ENCODE assay signal across 8 cellular contexts in genomic region chr5:1003296-1003937, GRCh38. TPM values are rescaled to one million over a fixed set of nuclear protein-coding genes. Genes with fewer than 3 reads are reported as not detected.
DNase-seq lines count a peak whose midpoint lies in the region; ATAC-seq and TF ChIP-seq lines count a peak whose summit lies in the region.

No MANE protein-coding gene starts in this region.

- no peak overlapping the region for H2AFZ ChIP-seq in hepatocyte

- TF ChIP-seq EP300 in tibial nerve (IDR thresholded peaks at IDR 0.05), result no peak

- no peaks in the 10 kb centered on the region for H3K79me2 ChIP-seq in hepatocyte

- 71% methylated on average over 20 of the region's 21 CpGs for WGBS in hepatocyte (ENCODE audit: low lambda C conversion rate, missing lambda C conversion rate)
- 61 to 75% methylated on average over 21 of the region's 21 CpGs for WGBS in tibial nerve, 2 donors

- H3K4me3 ChIP-seq in left ventricle myocardium inferior (peak overlapping the region; percentile 76), hepatocyte (no peak overlapping the region), tibial nerve (no peak overlapping the region)

- H3K36me3 ChIP-seq in left ventricle myocardium inferior, result no peaks in the 10 kb centered on the region
- no peaks in the 10 kb centered on the region for H3K36me3 ChIP-seq in hepatocyte (replicated peaks; ENCODE audit: insufficient read depth, low read depth)
- H3K36me3 ChIP-seq in tibial nerve, result no peaks in the 10 kb centered on the region

- peaks cover 4% of the 10 kb centered on the region for H3K27me3 ChIP-seq in left ventricle myocardium inferior (ENCODE audit: low read depth)
- H3K27me3 ChIP-seq in hepatocyte, result peaks cover 10% of the 10 kb centered on the region
- peaks cover 0 to 8% of the 10 kb centered on the region in 2 donors for H3K27me3 ChIP-seq in tibial nerve

- DNase-seq in left ventricle myocardium inferior (peak; percentile 19), left ventricle myocardium superior (no peak), SW480 (ENCODE audit: low spot score) (peak; percentile 100), hepatocyte (ENCODE audit: low spot score) (peak; percentile 65), tibial nerve (ENCODE audit: low spot score in 2 of 2) (peak; percentile 12 to 34), hepatic stellate cell (ENCODE audit: low spot score) (no peak), HCEC 1CT (no peak)

- H3K9me2 ChIP-seq in hepatocyte (replicated peaks; ENCODE audit: insufficient read depth), result no peaks in the 10 kb centered on the region

- no peaks in the 10 kb centered on the region for H4K20me1 ChIP-seq in hepatocyte (ENCODE audit: insufficient read depth, poor library complexity, severe bottlenecking)

- H3K4me2 ChIP-seq in hepatocyte, result peak overlapping the region; percentile 94

- TF ChIP-seq CTCF in left ventricle myocardium inferior (IDR thresholded peaks at IDR 0.05; ENCODE audit: borderline replicate concordance), result no peak
- no peak for TF ChIP-seq CTCF in hepatocyte (IDR thresholded peaks at IDR 0.05; ENCODE audit: poor library complexity)
- no peak for TF ChIP-seq CTCF in tibial nerve (IDR thresholded peaks at IDR 0.05)

- no peak for TF ChIP-seq POLR2A in tibial nerve (IDR thresholded peaks at IDR 0.05)

- ATAC-seq in left ventricle myocardium superior, result no peak
- no peak for ATAC-seq in HG03354 (IDR thresholded peaks at IDR 0.05; ENCODE audit: poor library complexity, severe bottlenecking, unreplicated experiment)

- intact Hi-C loops in left ventricle myocardium inferior (cut with micrococcal nuclease) (no loop called here), left ventricle myocardium superior (cut with micrococcal nuclease) (no loop called here)

- H3K9me3 ChIP-seq in left ventricle myocardium inferior (replicated peaks), result no peaks in the 10 kb centered on the region
- H3K9me3 ChIP-seq in hepatocyte (ENCODE audit: low read depth), result no peaks in the 10 kb centered on the region
- H3K9me3 ChIP-seq in tibial nerve, result no peaks in the 10 kb centered on the region

- peak overlapping the region; percentile 86 for H3K27ac ChIP-seq in left ventricle myocardium inferior (replicated peaks)
- H3K27ac ChIP-seq in hepatocyte, result no peak overlapping the region
- H3K27ac ChIP-seq in tibial nerve, result peak overlapping the region in 1 of 4 donors; percentile 81

- H3K4me1 ChIP-seq in left ventricle myocardium inferior (peaks cover 43% of the 10 kb centered on the region), hepatocyte (ENCODE audit: insufficient read depth) (peaks cover 4% of the 10 kb centered on the region), tibial nerve (peaks cover 0 to 34% (median 10%) of the 10 kb centered on the region in 4 donors)

RNA-seq across cellular contexts. Expression of gene NKD2, which starts 5.2 kb away (rescaled TPM):
- total RNA-seq in left ventricle myocardium inferior, result 3.7 TPM
- 3.4 TPM for total RNA-seq in left ventricle myocardium superior
- total RNA-seq in hepatocyte, result 1.4 and 2.0 TPM in 2 replicates
- polyA plus RNA-seq in hepatocyte, result 9.1 and 10.1 TPM in 2 replicates
- 1 to 10 TPM in 1 of 4 donors, under 1 TPM in 1, not detected in 2; 0.60 to 4.7 TPM for total RNA-seq in tibial nerve

Comparison
In these comparisons a context has a peak if more than half of its experiments do, and no peak if none do; other contexts are left out.
1. DNase-seq: peak in left ventricle myocardium inferior (single experiment), SW480 (single experiment), hepatocyte (single experiment) and tibial nerve (2 of 2); none in left ventricle myocardium superior (single experiment), hepatic stellate cell (single experiment) and HCEC 1CT (single experiment).